8 cellular contexts compared by ENCODE assay signal in genomic region chr16:54931757-54932660, GRCh38. TPM values are rescaled to one million over a fixed set of nuclear protein-coding genes. Genes with fewer than 3 reads are reported as not detected.
DNase-seq lines count a peak whose midpoint lies in the region; ATAC-seq and TF ChIP-seq lines count a peak whose summit lies in the region.

No MANE protein-coding gene starts in this region.

- DNase-seq in AG04449 (ENCODE audit: low read depth, low spot score) (no peak), HK-2 (ENCODE audit: unreplicated experiment) (peak; percentile 13), astrocyte of the spinal cord (ENCODE audit: low read depth, low spot score) (peak; percentile 27), lung (ENCODE audit: low spot score) (no peak), HuH-7.5 (ENCODE audit: low spot score) (no peak), NOMO-1 (lab: John Stamatoyannopoulos, UW; ENCODE audit: unreplicated experiment in 2 of 2) (no peak), sciatic nerve (ENCODE audit: low spot score) (no peak)

- peaks cover 0 to 3% of the 10 kb centered on the region in 2 donors for H3K9me3 ChIP-seq in lung (ENCODE audit: control insufficient read depth in 2 of 2, insufficient read depth in 1 of 2, low read length in 1 of 2)

- H3K27me3 ChIP-seq in lung (ENCODE audit: control insufficient read depth, insufficient read depth) = no peaks in the 10 kb centered on the region

- CTCF ChIA-PET in AG04449 (lab: Yijun Ruan, JAX) = interaction anchor here (0.8 to 3.5 kb wide), 7 partner anchors 22 to 1163 kb away, joined by 3 to 12 read pairs (median 3); no protein-coding TSS in a partner anchor

- in situ Hi-C loops in astrocyte of the spinal cord (cut with HindIII; ENCODE audit: low sequenced_read_pairs) = loop anchor here (25.0 kb wide), 1 partner anchor 645 kb away; the partner anchor contains the start of gene IRX3

- TF ChIP-seq CTCF in AG04449 (IDR thresholded peaks at IDR 0.05; ENCODE audit: insufficient read depth, low read length, missing control alignments) (no peak), astrocyte of the spinal cord (IDR thresholded peaks at IDR 0.05; ENCODE audit: low read depth, low read length) (no peak), lung (IDR thresholded peaks at IDR 0.05; ENCODE audit: control extremely low read depth, extremely low read depth) (no peak)

- no peaks in the 10 kb centered on the region for H3K36me3 ChIP-seq in lung (ENCODE audit: control insufficient read depth in 2 of 2, insufficient read depth in 2 of 2, low read length in 2 of 2)

- no peak for ATAC-seq in lung (ENCODE audit: insufficient read depth, low FRiP score)
- no peak for ATAC-seq in HG02798 (IDR thresholded peaks at IDR 0.05; ENCODE audit: poor library complexity, unreplicated experiment)
- no peak for ATAC-seq in sciatic nerve

- peaks cover 0 to 3% of the 10 kb centered on the region in 2 donors for H3K4me1 ChIP-seq in lung (ENCODE audit: control insufficient read depth in 2 of 2, insufficient read depth in 2 of 2, low read length in 2 of 2)

- POLR2A ChIA-PET in AG04449 (lab: Yijun Ruan, JAX) = interaction anchor here (4.4 kb wide), 1 partner anchor 646 kb away, joined by 28 read pairs; the partner anchor contains the start of gene IRX3

- intact Hi-C loops in sciatic nerve (cut with DNase I) = loop anchor here (5.0 kb wide), 1 partner anchor 615 kb away; no protein-coding TSS in a partner anchor

- WGBS in lung, 2 donors = 6 to 10% methylated on average over 60 to 61 of the region's 61 CpGs

- peak overlapping the region; percentile 78 for H3K4me3 ChIP-seq in AG04449 (ENCODE audit: low read depth, low read length)
- peak overlapping the region; percentile 73 for H3K4me3 ChIP-seq in astrocyte of the spinal cord (ENCODE audit: low read depth, low read length)
- H3K4me3 ChIP-seq in lung = peak overlapping the region; percentile 76

- peak overlapping the region; percentile 91 to 94 for H3K27ac ChIP-seq in lung (ENCODE audit: low read depth in 1 of 2, low read length in 1 of 2)

RNA-seq across cellular contexts. Expression of gene IRX5, which starts 1.3 kb away (rescaled TPM):
- total RNA-seq in lung = 10 to 100 TPM; 29.0 to 30.2 TPM
- 10 to 100 TPM in 1 of 2 donors, 1 to 10 TPM in 1; 5.6 to 22.5 TPM for polyA plus RNA-seq in lung
- 0.13 TPM for total RNA-seq in sciatic nerve

Comparison
In these comparisons a context has a peak if more than half of its experiments do, and no peak if none do; other contexts are left out.
1. DNase-seq: peak in HK-2 (single experiment) and astrocyte of the spinal cord (single experiment); none in AG04449 (single experiment), lung (single experiment), HuH-7.5 (single experiment), NOMO-1 (0 of 2) and sciatic nerve (single experiment).
2. RNA of gene IRX5, which starts 1.3 kb away (total RNA-seq): 29.0 to 30.2 TPM in lung; 0.13 TPM in sciatic nerve (single experiment); every median in the first group is over 10 times any median in the second.
3. Peak in every context shown above with its lines, with median percentiles within 50 percentile points of each other: H3K4me3 ChIP-seq.